Comparison of ENCODE assay signal across 8 cellular contexts in genomic region chr6:42572523-42572922, GRCh38. TPM values are rescaled to one million over a fixed set of nuclear protein-coding genes. Genes with fewer than 3 reads are reported as not detected.
DNase-seq lines count a peak whose midpoint lies in the region; ATAC-seq and TF ChIP-seq lines count a peak whose summit lies in the region.

No MANE protein-coding gene starts in this region.

- no peak for ATAC-seq in activated naive CD4-positive, alpha-beta T cell treated with anti-CD3 and anti-CD28 coated beads, Interleukin-2, amount 50 U/mL, for 72 hours
- ATAC-seq in HG03025 (IDR thresholded peaks at IDR 0.05; ENCODE audit: low FRiP score, unreplicated experiment) (peak; percentile 55), WTC11 (no peak)
- peak; percentile 99 to 100 for ATAC-seq in stimulated activated naive B cell treated with anti-CD40 and anti-IgM and Interleukin-4, amounts not matched to agents 10 μg/mL and 1 μg/mL and 100 μg/mL, for 72 hours (replicated peaks)

- peaks cover 52% of the 10 kb centered on the region for H3K4me1 Mint-ChIP-seq in activated naive CD4-positive, alpha-beta T cell treated with anti-CD3 and anti-CD28 coated beads, Interleukin-2, amount 10 ng/mL, durations not matched to agents 7 days and 5 days
- peaks cover 16 to 20% of the 10 kb centered on the region in 2 donors for H3K4me1 Mint-ChIP-seq in stimulated activated naive B cell treated with anti-CD40 and anti-IgM and Interleukin-4, amounts not matched to agents 10 μg/mL and 1 μg/mL and 100 μg/mL, for 72 hours
- H3K4me1 Mint-ChIP-seq in WTC11: peaks cover 6% of the 10 kb centered on the region; the same call in 1 of the 2 replicates

- peaks cover 37% of the 10 kb centered on the region for H3K36me3 Mint-ChIP-seq in activated naive CD4-positive, alpha-beta T cell treated with anti-CD3 and anti-CD28 coated beads, Interleukin-2, amount 10 ng/mL, durations not matched to agents 7 days and 5 days
- peaks cover 12 to 19% of the 10 kb centered on the region in 2 donors for H3K36me3 Mint-ChIP-seq in activated naive CD4-positive, alpha-beta T cell treated with anti-CD3 and anti-CD28 coated beads, Interleukin-2, amount 50 U/mL, for 72 hours
- H3K36me3 Mint-ChIP-seq in stimulated activated naive B cell treated with anti-CD40 and anti-IgM and Interleukin-4, amounts not matched to agents 10 μg/mL and 1 μg/mL and 100 μg/mL, for 72 hours: peaks cover 19 to 30% of the 10 kb centered on the region in 2 donors
- H3K36me3 Mint-ChIP-seq in WTC11: peaks cover 8% of the 10 kb centered on the region

- no peak overlapping the region for H3K4me3 Mint-ChIP-seq in activated naive CD4-positive, alpha-beta T cell treated with anti-CD3 and anti-CD28 coated beads, Interleukin-2, amount 10 ng/mL, durations not matched to agents 7 days and 5 days
- peak overlapping the region; percentile 53 to 55 for H3K4me3 Mint-ChIP-seq in stimulated activated naive B cell treated with anti-CD40 and anti-IgM and Interleukin-4, amounts not matched to agents 10 μg/mL and 1 μg/mL and 100 μg/mL, for 72 hours
- H3K4me3 Mint-ChIP-seq in WTC11: no peak overlapping the region

- H3K27me3 Mint-ChIP-seq in activated naive CD4-positive, alpha-beta T cell treated with anti-CD3 and anti-CD28 coated beads, Interleukin-2, amount 10 ng/mL, durations not matched to agents 7 days and 5 days: no peaks in the 10 kb centered on the region
- no peaks in the 10 kb centered on the region for H3K27me3 Mint-ChIP-seq in stimulated activated naive B cell treated with anti-CD40 and anti-IgM and Interleukin-4, amounts not matched to agents 10 μg/mL and 1 μg/mL and 100 μg/mL, for 72 hours
- no peaks in the 10 kb centered on the region for H3K27me3 Mint-ChIP-seq in WTC11 (ENCODE audit: low read depth)

- no peak for TF ChIP-seq CTCF in WTC11 (IDR thresholded peaks at IDR 0.05)

- H3K27ac Mint-ChIP-seq in activated naive CD4-positive, alpha-beta T cell treated with anti-CD3 and anti-CD28 coated beads, Interleukin-2, amount 10 ng/mL, durations not matched to agents 7 days and 5 days: peak overlapping the region; percentile 60
- peak overlapping the region in 1 of 2 donors; percentile 51 for H3K27ac Mint-ChIP-seq in activated naive CD4-positive, alpha-beta T cell treated with anti-CD3 and anti-CD28 coated beads, Interleukin-2, amount 50 U/mL, for 72 hours
- peak overlapping the region; percentile 91 for H3K27ac Mint-ChIP-seq in stimulated activated naive B cell treated with anti-CD40 and anti-IgM and Interleukin-4, amounts not matched to agents 10 μg/mL and 1 μg/mL and 100 μg/mL, for 72 hours
- H3K27ac Mint-ChIP-seq in WTC11: no peak overlapping the region

- H3K9me3 Mint-ChIP-seq in activated naive CD4-positive, alpha-beta T cell treated with anti-CD3 and anti-CD28 coated beads, Interleukin-2, amount 10 ng/mL, durations not matched to agents 7 days and 5 days: no peaks in the 10 kb centered on the region
- H3K9me3 Mint-ChIP-seq in activated naive CD4-positive, alpha-beta T cell treated with anti-CD3 and anti-CD28 coated beads, Interleukin-2, amount 50 U/mL, for 72 hours: no peaks in the 10 kb centered on the region
- H3K9me3 Mint-ChIP-seq in stimulated activated naive B cell treated with anti-CD40 and anti-IgM and Interleukin-4, amounts not matched to agents 10 μg/mL and 1 μg/mL and 100 μg/mL, for 72 hours: no peaks in the 10 kb centered on the region
- no peaks in the 10 kb centered on the region for H3K9me3 Mint-ChIP-seq in WTC11

- POLR2A ChIA-PET in WTC11 (lab: Charles Lee) (no interaction called here), HEK293T (lab: Yijun Ruan, JAX) (interaction anchor here (0.8 kb wide), 2 partner anchors 9 to 307 kb away, joined by 3 to 4 read pairs; partner anchors contain the start of genes RPL7L1 and UBR2)

- no peak for DNase-seq in activated naive CD4-positive, alpha-beta T cell treated with anti-CD3 and anti-CD28 coated beads, Interleukin-2, amount 10 ng/mL, durations not matched to agents 7 days and 5 days
- DNase-seq in activated naive CD4-positive, alpha-beta T cell treated with anti-CD3 and anti-CD28 coated beads, Interleukin-2, amount 50 U/mL, for 72 hours (ENCODE audit: low spot score in 2 of 2): no peak
- DNase-seq in SIG-M5 (lab: John Stamatoyannopoulos, UW) (peak; percentile 42), WTC11 (ENCODE audit: low spot score) (no peak), HEK293T (ENCODE audit: extremely low spot score) (no peak), NCI-H1105 treated with DMSO at 0.1 percent for 48 hours (lab: John Stamatoyannopoulos, UW) (no peak)
- peak; percentile 49 for DNase-seq in stimulated activated naive B cell treated with anti-CD40 and anti-IgM and Interleukin-4, amounts not matched to agents 10 μg/mL and 1 μg/mL and 100 μg/mL, for 72 hours

- CTCF ChIA-PET in activated naive CD4-positive, alpha-beta T cell treated with anti-CD3 and anti-CD28 coated beads, Interleukin-2, amount 10 ng/mL, durations not matched to agents 7 days and 5 days (lab: Charles Lee): interaction anchor here (0.6 to 0.8 kb wide), 2 partner anchors 21 to 585 kb away, joined by 3 read pairs; no protein-coding TSS in a partner anchor
- CTCF ChIA-PET in WTC11 (lab: Charles Lee) (interaction anchor here (0.7 kb wide), 1 partner anchor 9 kb away, joined by 3 read pairs; the partner anchor contains the start of gene UBR2), HEK293T (lab: Yijun Ruan, JAX) (interaction anchor here (0.7 to 1.1 kb wide), 2 partner anchors 9 to 219 kb away, joined by 3 read pairs; partner anchors contain the start of gene UBR2)

TF ChIP-seq in WTC11, 78 proteins besides CTCF, POLR2A, EP300 and RAD21 (continues in another document):
- TF ChIP-seq TEAD4 (CRISPR knock-in tag; IDR thresholded peaks at IDR 0.05): no peak
- TF ChIP-seq, protein P1, sequence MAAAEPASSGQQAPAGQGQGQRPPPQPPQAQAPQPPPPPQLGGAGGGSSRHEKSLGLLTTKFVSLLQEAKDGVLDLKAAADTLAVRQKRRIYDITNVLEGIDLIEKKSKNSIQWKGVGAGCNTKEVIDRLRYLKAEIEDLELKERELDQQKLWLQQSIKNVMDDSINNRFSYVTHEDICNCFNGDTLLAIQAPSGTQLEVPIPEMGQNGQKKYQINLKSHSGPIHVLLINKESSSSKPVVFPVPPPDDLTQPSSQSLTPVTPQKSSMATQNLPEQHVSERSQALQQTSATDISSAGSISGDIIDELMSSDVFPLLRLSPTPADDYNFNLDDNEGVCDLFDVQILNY (CRISPR knock-in tag; IDR thresholded peaks at IDR 0.05): no peak
- TF ChIP-seq NFYB (CRISPR knock-in tag; conservative IDR thresholded peaks at IDR 0.05; ENCODE audit: low read depth): no peak

TF ChIP-seq in HEK293T, 16 proteins besides CTCF, POLR2A, EP300 and RAD21:
- TF ChIP-seq SUZ12 (IDR thresholded peaks at IDR 0.05): no peak
- no peak for TF ChIP-seq HDGF (IDR thresholded peaks at IDR 0.05; ENCODE audit: borderline replicate concordance)
- TF ChIP-seq NFRKB (IDR thresholded peaks at IDR 0.05): no peak
- no peak for TF ChIP-seq TARDBP (IDR thresholded peaks at IDR 0.05)
- TF ChIP-seq ZNF384 (IDR thresholded peaks at IDR 0.05): no peak
- no peak for TF ChIP-seq LEF1 (IDR thresholded peaks at IDR 0.05; ENCODE audit: borderline replicate concordance)
- TF ChIP-seq FOXA1 (IDR thresholded peaks at IDR 0.05): no peak
- no peak for TF ChIP-seq BHLHE40 (IDR thresholded peaks at IDR 0.05; ENCODE audit: borderline replicate concordance)
- no peak for TF ChIP-seq FOXK2 (IDR thresholded peaks at IDR 0.05)

RNA-seq across cellular contexts. Expression of gene UBR2, which starts 8.7 kb away (rescaled TPM):
- 10 to 100 TPM; 28.4 to 39.8 TPM for total RNA-seq in activated naive CD4-positive, alpha-beta T cell treated with anti-CD3 and anti-CD28 coated beads, Interleukin-2, amount 50 U/mL, for 72 hours
- total RNA-seq in WTC11 (2021): 16.4 to 18.8 TPM (median 17.1 TPM) in 3 replicates

Comparison
In these comparisons a context has a peak if more than half of its experiments do, and no peak if none do; other contexts are left out.
1. DNase-seq: peak in SIG-M5 (single experiment) and stimulated activated naive B cell treated with anti-CD40 and anti-IgM and Interleukin-4, amounts not matched to agents 10 μg/mL and 1 μg/mL and 100 μg/mL, for 72 hours (single experiment); none in activated naive CD4-positive, alpha-beta T cell treated with anti-CD3 and anti-CD28 coated beads, Interleukin-2, amount 10 ng/mL, durations not matched to agents 7 days and 5 days (single experiment), activated naive CD4-positive, alpha-beta T cell treated with anti-CD3 and anti-CD28 coated beads, Interleukin-2, amount 50 U/mL, for 72 hours (0 of 2), WTC11 (single experiment), HEK293T (single experiment) and NCI-H1105 treated with DMSO at 0.1 percent for 48 hours (single experiment).
2. H3K4me3 Mint-ChIP-seq: peak in stimulated activated naive B cell treated with anti-CD40 and anti-IgM and Interleukin-4, amounts not matched to agents 10 μg/mL and 1 μg/mL and 100 μg/mL, for 72 hours (2 of 2); none in activated naive CD4-positive, alpha-beta T cell treated with anti-CD3 and anti-CD28 coated beads, Interleukin-2, amount 10 ng/mL, durations not matched to agents 7 days and 5 days (single experiment) and WTC11 (single experiment).
3. ATAC-seq: peak in HG03025 (single experiment) and stimulated activated naive B cell treated with anti-CD40 and anti-IgM and Interleukin-4, amounts not matched to agents 10 μg/mL and 1 μg/mL and 100 μg/mL, for 72 hours (2 of 2); none in activated naive CD4-positive, alpha-beta T cell treated with anti-CD3 and anti-CD28 coated beads, Interleukin-2, amount 50 U/mL, for 72 hours (0 of 2) and WTC11 (single experiment).